9 cellular contexts compared by ENCODE assay signal in genomic region chr17:43905985-43906852, GRCh38. TPM values are rescaled to one million over a fixed set of nuclear protein-coding genes. Genes with fewer than 3 reads are reported as not detected.
DNase-seq lines count a peak whose midpoint lies in the region; ATAC-seq and TF ChIP-seq lines count a peak whose summit lies in the region.
"Had no signal": no experiment of that assay in that cellular context is flagged by ENCODE, and none has a peak within 500 bp of the region (broad histone marks: within the 10 kb centered on the region; RNA-seq: fewer than 3 reads in every experiment).

No MANE protein-coding gene starts in this region.

- H3K9me3 ChIP-seq in BLaER1 (no peaks in the 10 kb centered on the region), esophagus muscularis mucosa (no peaks in the 10 kb centered on the region), mucosa of descending colon (no peaks in the 10 kb centered on the region), thoracic aorta (no peaks in the 10 kb centered on the region)

- no peaks in the 10 kb centered on the region for H3K36me3 ChIP-seq in BLaER1
- peaks cover 0 to 19% (median 6%) of the 10 kb centered on the region in 4 donors for H3K36me3 ChIP-seq in esophagus muscularis mucosa
- H3K36me3 ChIP-seq in mucosa of descending colon (ENCODE audit: low read depth) = no peaks in the 10 kb centered on the region
- H3K36me3 ChIP-seq in thoracic aorta = no peaks in the 10 kb centered on the region

- H3K27me3 ChIP-seq in BLaER1 (peaks cover 67% of the 10 kb centered on the region), esophagus muscularis mucosa (peaks cover 0 to 24% (median 0%) of the 10 kb centered on the region in 4 donors), thoracic aorta (replicated peaks; ENCODE audit: insufficient read depth) (no peaks in the 10 kb centered on the region)

- peaks cover 46% of the 10 kb centered on the region for H3K27me3 Mint-ChIP-seq in activated CD8-positive, alpha-beta T cell treated with anti-CD3 and anti-CD28 coated beads, Interleukin-2, amount 10 ng/mL, durations not matched to agents 7 days and 5 days (ENCODE audit: low read depth)

- no peaks in the 10 kb centered on the region for H3K9me3 Mint-ChIP-seq in activated CD8-positive, alpha-beta T cell treated with anti-CD3 and anti-CD28 coated beads, Interleukin-2, amount 10 ng/mL, durations not matched to agents 7 days and 5 days (ENCODE audit: insufficient read depth)

- H3K4me2 ChIP-seq in BLaER1 = peak overlapping the region; percentile 98

- peaks cover 13% of the 10 kb centered on the region for H3K4me1 Mint-ChIP-seq in activated CD8-positive, alpha-beta T cell treated with anti-CD3 and anti-CD28 coated beads, Interleukin-2, amount 10 ng/mL, durations not matched to agents 7 days and 5 days (ENCODE audit: low read depth)

- peak overlapping the region; percentile 71 for H3K4me3 ChIP-seq in BLaER1
- peak overlapping the region; percentile 48 for H3K4me3 ChIP-seq in Jurkat, Clone E6-1 (ENCODE audit: low read length)
- peak overlapping the region; percentile 77 to 86 (median 86) for H3K4me3 ChIP-seq in esophagus muscularis mucosa
- H3K4me3 ChIP-seq in mucosa of descending colon = no peak overlapping the region
- H3K4me3 ChIP-seq in thoracic aorta = peak overlapping the region; percentile 88

- no peak for TF ChIP-seq EP300 in esophagus muscularis mucosa (IDR thresholded peaks at IDR 0.05)

- no peak for TF ChIP-seq POLR2A in esophagus muscularis mucosa (IDR thresholded peaks at IDR 0.05; ENCODE audit: low read depth)

- intact Hi-C loops in esophagus muscularis mucosa (cut with DNase I) (loop anchor here (10.0 kb wide), 1 partner anchor 239 kb away; the partner anchor contains the start of gene HROB), mucosa of descending colon (cut with DNase I, micrococcal nuclease) (no loop called here)

- no peak for DNase-seq in Jurkat, Clone E6-1 (ENCODE audit: low read depth, low spot score)
- peak; percentile 31 for DNase-seq in activated CD8-positive, alpha-beta T cell treated with anti-CD3 and anti-CD28 coated beads, Interleukin-2, amount 10 ng/mL, durations not matched to agents 7 days and 5 days
- DNase-seq in esophagus muscularis mucosa (ENCODE audit: extremely low spot score) = peak; percentile 94
- peak; percentile 51 to 74 (median 53) for DNase-seq in mucosa of descending colon
- peak; percentile 71 for DNase-seq in thoracic aorta (ENCODE audit: low spot score)
- no peak for DNase-seq in NCI-H2107 treated with DMSO at 0.1 percent for 48 hours (lab: John Stamatoyannopoulos, UW; ENCODE audit: unreplicated experiment)

- no peak overlapping the region for H3K9ac ChIP-seq in BLaER1

- H3K4me3 Mint-ChIP-seq in activated CD8-positive, alpha-beta T cell treated with anti-CD3 and anti-CD28 coated beads, Interleukin-2, amount 10 ng/mL, durations not matched to agents 7 days and 5 days = peak overlapping the region; percentile 27

- peaks cover 22% of the 10 kb centered on the region for H4K20me1 ChIP-seq in BLaER1

- H3K4me1 ChIP-seq in BLaER1 = peaks cover 30% of the 10 kb centered on the region
- H3K4me1 ChIP-seq in esophagus muscularis mucosa = peaks cover 24 to 55% (median 42%) of the 10 kb centered on the region in 4 donors
- peaks cover 9% of the 10 kb centered on the region for H3K4me1 ChIP-seq in mucosa of descending colon (ENCODE audit: low read depth)
- peaks cover 0 to 20% of the 10 kb centered on the region in 2 donors for H3K4me1 ChIP-seq in thoracic aorta (ENCODE audit: control insufficient read depth in 1 of 2, low read depth in 2 of 2)

- H3K27ac Mint-ChIP-seq in activated CD8-positive, alpha-beta T cell treated with anti-CD3 and anti-CD28 coated beads, Interleukin-2, amount 10 ng/mL, durations not matched to agents 7 days and 5 days = no peak overlapping the region

- 8% methylated on average over 13 of the region's 37 CpGs for WGBS in esophagus muscularis mucosa

- TF ChIP-seq CTCF in esophagus muscularis mucosa (IDR thresholded peaks at IDR 0.05) = peak in 1 of 3 experiments; percentile 8
- no peak for TF ChIP-seq CTCF in mucosa of descending colon (IDR thresholded peaks at IDR 0.05)
- TF ChIP-seq CTCF in thoracic aorta (IDR thresholded peaks at IDR 0.05) = no peak

- CTCF ChIA-PET in activated CD8-positive, alpha-beta T cell treated with anti-CD3 and anti-CD28 coated beads, Interleukin-2, amount 10 ng/mL, durations not matched to agents 7 days and 5 days (lab: Charles Lee) = interaction anchor here (1.7 to 4.2 kb wide), 3 partner anchors 10 to 38 kb away, joined by 3 to 36 read pairs (median 17); partner anchors contain the start of gene PPY

- H3K27ac ChIP-seq in BLaER1 = no peak overlapping the region
- H3K27ac ChIP-seq in esophagus muscularis mucosa (replicated peaks in 1 of 4) = peak overlapping the region; percentile 95 to 97 (median 96)
- H3K27ac ChIP-seq in thoracic aorta = peak overlapping the region; percentile 97 to 99

- ATAC-seq in activated CD8-positive, alpha-beta T cell treated with anti-CD3 and anti-CD28 coated beads, Interleukin-2, amount 10 ng/mL, durations not matched to agents 7 days and 5 days = no peak
- peak; percentile 45 for ATAC-seq in mucosa of descending colon
- ATAC-seq in thoracic aorta (ENCODE audit: insufficient number of reproducible peaks, low FRiP score, low read depth) = peak; percentile 63
- ATAC-seq in HG03378 (IDR thresholded peaks at IDR 0.05; ENCODE audit: unreplicated experiment) = no peak

- H3K36me3 Mint-ChIP-seq in activated CD8-positive, alpha-beta T cell treated with anti-CD3 and anti-CD28 coated beads, Interleukin-2, amount 10 ng/mL, durations not matched to agents 7 days and 5 days (ENCODE audit: low read depth) = no peaks in the 10 kb centered on the region

- POLR2A ChIA-PET in activated CD8-positive, alpha-beta T cell treated with anti-CD3 and anti-CD28 coated beads, Interleukin-2, amount 10 ng/mL, durations not matched to agents 7 days and 5 days (lab: Charles Lee) = no interaction called here

RNA-seq across cellular contexts. Expression of gene MPP2, which starts 1.1 kb away (rescaled TPM):
- polyA plus RNA-seq in Jurkat, Clone E6-1 (2012; ENCODE audit: insufficient read depth, insufficient read length) = 13.0 TPM
- total RNA-seq in activated CD8-positive, alpha-beta T cell treated with anti-CD3 and anti-CD28 coated beads, Interleukin-2, amount 10 ng/mL, durations not matched to agents 7 days and 5 days = 1 to 10 TPM; 1.2 to 1.8 TPM
- total RNA-seq in esophagus muscularis mucosa (10 to 100 TPM; 13.3 to 15.9 (median 15.6) TPM), mucosa of descending colon (10 to 100 TPM in 1 of 3 donors, 1 to 10 TPM in 1, under 1 TPM in 1; 0.55 to 13.2 (median 1.1) TPM), thoracic aorta (10 to 100 TPM; 10.7 to 15.0 TPM)

RNA-seq across cellular contexts. Expression of gene PPY, which starts 36.1 kb away (rescaled TPM):
- not detected for polyA plus RNA-seq in Jurkat, Clone E6-1 (2012; ENCODE audit: insufficient read depth, insufficient read length)
- total RNA-seq in activated CD8-positive, alpha-beta T cell treated with anti-CD3 and anti-CD28 coated beads, Interleukin-2, amount 10 ng/mL, durations not matched to agents 7 days and 5 days = not detected
- not detected for total RNA-seq in esophagus muscularis mucosa
- 1 to 10 TPM in 1 of 3 donors, not detected in 2; 1.5 TPM for total RNA-seq in mucosa of descending colon
- not detected for total RNA-seq in thoracic aorta
- total RNA-seq: liver had no signal
- polyA plus RNA-seq: liver had no signal

RNA-seq across cellular contexts. Expression of gene PYY, which starts 47.5 kb away (rescaled TPM):
- polyA plus RNA-seq in Jurkat, Clone E6-1 (2012; ENCODE audit: insufficient read depth, insufficient read length) = not detected
- total RNA-seq in activated CD8-positive, alpha-beta T cell treated with anti-CD3 and anti-CD28 coated beads, Interleukin-2, amount 10 ng/mL, durations not matched to agents 7 days and 5 days = not detected
- total RNA-seq in esophagus muscularis mucosa (not detected), mucosa of descending colon (100 to 1,000 TPM in 1 of 3 donors, 10 to 100 TPM in 2; 22.0 to 141 (median 55.4) TPM), thoracic aorta (not detected)
- total RNA-seq: liver had no signal

RNA-seq across cellular contexts. Expression of gene CD300LG, which starts 59.2 kb away (rescaled TPM):
- not detected for polyA plus RNA-seq in Jurkat, Clone E6-1 (2012; ENCODE audit: insufficient read depth, insufficient read length)
- not detected for total RNA-seq in activated CD8-positive, alpha-beta T cell treated with anti-CD3 and anti-CD28 coated beads, Interleukin-2, amount 10 ng/mL, durations not matched to agents 7 days and 5 days
- total RNA-seq in esophagus muscularis mucosa (10 to 100 TPM in 1 of 4 donors, 1 to 10 TPM in 2, under 1 TPM in 1; 0.83 to 12.0 (median 7.3) TPM), mucosa of descending colon (1 to 10 TPM in 1 of 3 donors, not detected in 2; 1.3 TPM), thoracic aorta (1 to 10 TPM in 1 of 2 donors, under 1 TPM in 1; 0.35 to 3.2 TPM)

Comparison
In these comparisons a context has a peak if more than half of its experiments do, and no peak if none do; other contexts are left out.
1. DNase-seq: peak in activated CD8-positive, alpha-beta T cell treated with anti-CD3 and anti-CD28 coated beads, Interleukin-2, amount 10 ng/mL, durations not matched to agents 7 days and 5 days (single experiment), esophagus muscularis mucosa (single experiment), mucosa of descending colon (3 of 3) and thoracic aorta (single experiment); none in Jurkat, Clone E6-1 (single experiment) and NCI-H2107 treated with DMSO at 0.1 percent for 48 hours (single experiment).
2. ATAC-seq: peak in mucosa of descending colon (single experiment) and thoracic aorta (single experiment); none in activated CD8-positive, alpha-beta T cell treated with anti-CD3 and anti-CD28 coated beads, Interleukin-2, amount 10 ng/mL, durations not matched to agents 7 days and 5 days (single experiment) and HG03378 (single experiment).
3. RNA of gene PYY, which starts 47.5 kb away (total RNA-seq): 22.0 to 141 TPM in mucosa of descending colon; not detected in activated CD8-positive, alpha-beta T cell treated with anti-CD3 and anti-CD28 coated beads, Interleukin-2, amount 10 ng/mL, durations not matched to agents 7 days and 5 days, not detected in esophagus muscularis mucosa and not detected in thoracic aorta; every median in the first group is over 10 times any median in the second.